In genomic region chr13:53064721-53065120, GRCh38 we compare ENCODE assay signal across 17 cellular contexts. TPM values are rescaled to one million over a fixed set of nuclear protein-coding genes. Genes with fewer than 3 reads are reported as not detected.
A peak's percentile ranks its signal among the peaks of the same experiment; 100 is the strongest.
DNase-seq lines count a peak whose midpoint lies in the region; ATAC-seq, FAIRE-seq and TF ChIP-seq lines count a peak whose summit lies in the region.
"Had no signal": no experiment of that assay in that cellular context is flagged by ENCODE, and none has a peak within 500 bp of the region (broad histone marks: within the 10 kb centered on the region; RNA-seq: fewer than 3 reads in every experiment).

No MANE protein-coding gene starts in this region.

- no peak overlapping the region for H3K4me3 ChIP-seq in stomach
- H3K4me3 ChIP-seq: upper lobe of right lung had no signal

- ATAC-seq in left colon = peak; percentile 49
- ATAC-seq: activated T-helper 17 cell treated with anti-CD3 and anti-CD28 coated beads, Interleukin-2, amount 50 U/mL, for 72 hours; upper lobe of right lung had no signal

- H3K36me3 ChIP-seq in stomach = no peaks in the 10 kb centered on the region
- H3K36me3 ChIP-seq: upper lobe of right lung had no signal

- 27 to 41% (median 36%) methylated on average over 4 of the region's 4 CpGs for WGBS in stomach, 5 donors

- no peak for FAIRE-seq in H54 (lab: Jason Lieb, UNC)
- FAIRE-seq: keratinocyte, small intestine had no signal

- no peak for TF ChIP-seq CTCF in stomach (IDR thresholded peaks at IDR 0.05)

- DNase-seq in DMS153 treated with DMSO at 0.1 percent for 48 hours (lab: John Stamatoyannopoulos, UW; ENCODE audit: unreplicated experiment) (peak; percentile 18), NCI-H1436 (lab: John Stamatoyannopoulos, UW) (peak; percentile 86), NCI-H748 treated with DMSO at 0.1 percent for 48 hours (lab: John Stamatoyannopoulos, UW) (peak; percentile 87), left colon (no peak), H54 (ENCODE audit: insufficient read length, low spot score) (no peak), stomach (no peak), SW 1271 (lab: John Stamatoyannopoulos, UW) (no peak)
- DNase-seq: amygdala; occipital lobe; small intestine; stimulated activated naive CD4-positive, alpha-beta T cell; upper lobe of right lung had no signal

- H3K9me3 ChIP-seq in stomach = no peaks in the 10 kb centered on the region
- H3K9me3 ChIP-seq: upper lobe of right lung had no signal

- H3K27ac ChIP-seq in stomach = no peak overlapping the region
- H3K27ac ChIP-seq: upper lobe of right lung had no signal

- TF ChIP-seq EP300 in stomach (IDR thresholded peaks at IDR 0.05) = no peak

- H3K27me3 ChIP-seq in stomach = peaks cover 0 to 11% (median 0%) of the 10 kb centered on the region in 3 donors
- H3K27me3 ChIP-seq: upper lobe of right lung had no signal

- TF ChIP-seq POLR2A in H54 (IDR thresholded peaks at IDR 0.05; ENCODE audit: low read depth, low read length) = no peak
- no peak for TF ChIP-seq POLR2A in stomach (IDR thresholded peaks at IDR 0.05)

- H3K4me1 ChIP-seq in stomach = peaks cover 0 to 8% (median 0%) of the 10 kb centered on the region in 4 donors
- H3K4me1 ChIP-seq: upper lobe of right lung had no signal

- intact Hi-C loops in left colon (cut with DNase I, micrococcal nuclease) (no loop called here), stomach (cut with DNase I; ENCODE audit: low total_unique reads) (no loop called here)

RNA-seq across cellular contexts. Expression of gene OLFM4, which starts 36.1 kb away (rescaled TPM):
- total RNA-seq in left colon (100 to 1,000 TPM; 235 to 338 TPM), stomach (100 to 1,000 TPM in 1 of 5 donors, 10 to 100 TPM in 3, not detected in 1; 12.9 to 121 (median 47.8) TPM)
- polyA plus RNA-seq in stomach = 100 to 1,000 TPM in 1 of 3 donors, 1 to 10 TPM in 1, under 1 TPM in 1; 0.92 to 167 (median 4.8) TPM
- total RNA-seq: activated T-helper 17 cell treated with anti-CD3 and anti-CD28 coated beads, Interleukin-2, amount 50 U/mL, for 72 hours; Daoy; glomerular endothelial cell; HT1080; upper lobe of right lung had no signal
- polyA plus RNA-seq: keratinocyte had no signal

Comparison
In these comparisons a context has a peak if more than half of its experiments do, and no peak if none do; other contexts are left out.
1. DNase-seq: peak in DMS153 treated with DMSO at 0.1 percent for 48 hours (single experiment), NCI-H1436 (single experiment) and NCI-H748 treated with DMSO at 0.1 percent for 48 hours (single experiment); none in left colon (0 of 2), H54 (single experiment), stomach (single experiment) and SW 1271 (0 of 2).